In the genomic region with DNA sequence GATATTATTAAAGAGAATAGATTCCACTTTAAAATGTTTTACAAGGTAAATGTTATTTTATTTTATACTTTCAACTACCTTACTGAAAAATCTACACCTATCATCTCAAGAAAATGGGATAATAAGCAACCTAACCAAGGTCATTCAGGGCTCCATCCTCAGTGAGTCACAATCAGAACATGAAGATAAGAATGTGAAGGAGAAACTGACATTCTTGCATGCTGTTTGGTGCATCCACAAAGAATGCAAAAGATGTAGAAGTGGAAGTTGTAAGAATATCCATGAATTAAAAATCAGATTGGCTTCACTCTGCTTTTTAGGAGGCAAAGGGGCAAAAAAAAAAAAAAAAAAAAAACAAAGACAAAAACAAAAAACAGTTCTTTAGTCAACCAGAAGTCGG, we compare ENCODE assay signal across 24 cellular contexts.
DNase-seq lines count a peak whose midpoint lies in the region; ATAC-seq and TF ChIP-seq lines count a peak whose summit lies in the region.
"Had no signal": no experiment of that assay in that cellular context is flagged by ENCODE, and none has a peak within 500 bp of the region (broad histone marks: within the 10 kb centered on the region; RNA-seq: fewer than 3 reads in every experiment).

No MANE protein-coding gene starts in this region.

- in situ Hi-C loops in brain microvascular endothelial cell (cut with HindIII; ENCODE audit: low pct_ligation_motif_present, low sequenced_read_pairs) = no loop called here

- TF ChIP-seq CTCF in brain microvascular endothelial cell (IDR thresholded peaks at IDR 0.05; ENCODE audit: low read depth, low read length, missing control alignments) = no peak

- no peaks in the 10 kb centered on the region for H3K36me3 ChIP-seq in brain microvascular endothelial cell (replicated peaks)

- ATAC-seq in HG02642 (IDR thresholded peaks at IDR 0.05; ENCODE audit: poor library complexity, unreplicated experiment) (no peak), GM21515 (IDR thresholded peaks at IDR 0.05; ENCODE audit: unreplicated experiment) (no peak)
- ATAC-seq: left ventricle myocardium superior, psoas muscle had no signal

- H3K27ac ChIP-seq in brain microvascular endothelial cell = no peak overlapping the region
- H3K27ac ChIP-seq: esophagus squamous epithelium, HL-60, KMS-11, psoas muscle had no signal

- no peaks in the 10 kb centered on the region for H3K27me3 ChIP-seq in brain microvascular endothelial cell (replicated peaks)
- H3K27me3 ChIP-seq: esophagus squamous epithelium had no signal

- peak; percentile 53 for DNase-seq in AG08395 (ENCODE audit: low spot score)
- DNase-seq in HS-5 (ENCODE audit: low read depth) = peak; percentile 51
- peak; percentile 40 for DNase-seq in brain microvascular endothelial cell
- peak; percentile 78 for DNase-seq in kidney tubule cell (ENCODE audit: low spot score)
- no peak for DNase-seq in activated gamma-delta T cell treated with Interleukin-2 at 50 U/mL for 16 hours
- no peak for DNase-seq in NCI-H2107 treated with DMSO at 0.1 percent for 48 hours (lab: John Stamatoyannopoulos, UW; ENCODE audit: unreplicated experiment)
- DNase-seq: activated B cell treated with CpG ODN at 0.5 μM for 24 hours; activated CD4-positive, alpha-beta memory T cell treated with anti-CD3 and anti-CD28 coated beads for 36 hours; activated naive CD4-positive, alpha-beta T cell; DMS53; esophagus squamous epithelium; head of caudate nucleus; left ventricle myocardium superior; NCI-H2081; NCI-H510A treated with DMSO at 0.1 percent for 48 hours; psoas muscle; small intestine; stimulated activated naive CD4-positive, alpha-beta T cell; T1000 had no signal

- no peak overlapping the region for H3K4me3 ChIP-seq in brain microvascular endothelial cell (ENCODE audit: low read depth, low read length)
- H3K4me3 ChIP-seq: esophagus squamous epithelium, psoas muscle, SK-N-MC had no signal

Comparison
In these comparisons a context has a peak if more than half of its experiments do, and no peak if none do; other contexts are left out.
1. DNase-seq: peak in AG08395 (single experiment), HS-5 (single experiment), brain microvascular endothelial cell (single experiment) and kidney tubule cell (single experiment); none in activated gamma-delta T cell treated with Interleukin-2 at 50 U/mL for 16 hours (single experiment) and NCI-H2107 treated with DMSO at 0.1 percent for 48 hours (single experiment).